Comparison of ENCODE assay signal across 1 cellular context in genomic region chr4:93103042-93103441, GRCh38.
TF ChIP-seq lines count a peak whose summit lies in the region.

No MANE protein-coding gene starts in this region.

TF ChIP-seq in HepG2, 621 proteins besides CTCF, POLR2A, EP300 and RAD21 (continued from another document):
- TF ChIP-seq, protein P1, sequence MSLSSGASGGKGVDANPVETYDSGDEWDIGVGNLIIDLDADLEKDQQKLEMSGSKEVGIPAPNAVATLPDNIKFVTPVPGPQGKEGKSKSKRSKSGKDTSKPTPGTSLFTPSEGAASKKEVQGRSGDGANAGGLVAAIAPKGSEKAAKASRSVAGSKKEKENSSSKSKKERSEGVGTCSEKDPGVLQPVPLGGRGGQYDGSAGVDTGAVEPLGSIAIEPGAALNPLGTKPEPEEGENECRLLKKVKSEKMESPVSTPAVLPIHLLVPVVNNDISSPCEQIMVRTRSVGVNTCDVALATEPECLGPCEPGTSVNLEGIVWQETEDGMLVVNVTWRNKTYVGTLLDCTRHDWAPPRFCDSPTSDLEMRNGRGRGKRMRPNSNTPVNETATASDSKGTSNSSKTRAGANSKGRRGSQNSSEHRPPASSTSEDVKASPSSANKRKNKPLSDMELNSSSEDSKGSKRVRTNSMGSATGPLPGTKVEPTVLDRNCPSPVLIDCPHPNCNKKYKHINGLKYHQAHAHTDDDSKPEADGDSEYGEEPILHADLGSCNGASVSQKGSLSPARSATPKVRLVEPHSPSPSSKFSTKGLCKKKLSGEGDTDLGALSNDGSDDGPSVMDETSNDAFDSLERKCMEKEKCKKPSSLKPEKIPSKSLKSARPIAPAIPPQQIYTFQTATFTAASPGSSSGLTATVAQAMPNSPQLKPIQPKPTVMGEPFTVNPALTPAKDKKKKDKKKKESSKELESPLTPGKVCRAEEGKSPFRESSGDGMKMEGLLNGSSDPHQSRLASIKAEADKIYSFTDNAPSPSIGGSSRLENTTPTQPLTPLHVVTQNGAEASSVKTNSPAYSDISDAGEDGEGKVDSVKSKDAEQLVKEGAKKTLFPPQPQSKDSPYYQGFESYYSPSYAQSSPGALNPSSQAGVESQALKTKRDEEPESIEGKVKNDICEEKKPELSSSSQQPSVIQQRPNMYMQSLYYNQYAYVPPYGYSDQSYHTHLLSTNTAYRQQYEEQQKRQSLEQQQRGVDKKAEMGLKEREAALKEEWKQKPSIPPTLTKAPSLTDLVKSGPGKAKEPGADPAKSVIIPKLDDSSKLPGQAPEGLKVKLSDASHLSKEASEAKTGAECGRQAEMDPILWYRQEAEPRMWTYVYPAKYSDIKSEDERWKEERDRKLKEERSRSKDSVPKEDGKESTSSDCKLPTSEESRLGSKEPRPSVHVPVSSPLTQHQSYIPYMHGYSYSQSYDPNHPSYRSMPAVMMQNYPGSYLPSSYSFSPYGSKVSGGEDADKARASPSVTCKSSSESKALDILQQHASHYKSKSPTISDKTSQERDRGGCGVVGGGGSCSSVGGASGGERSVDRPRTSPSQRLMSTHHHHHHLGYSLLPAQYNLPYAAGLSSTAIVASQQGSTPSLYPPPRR (CRISPR knock-in tag; IDR thresholded peaks at IDR 0.05; ENCODE audit: borderline replicate concordance): no peak
- no peak for TF ChIP-seq CHD4 (IDR thresholded peaks at IDR 0.05; ENCODE audit: borderline replicate concordance, low read length)
- TF ChIP-seq MTF2 (CRISPR knock-in tag; IDR thresholded peaks at IDR 0.05; ENCODE audit: borderline replicate concordance): no peak
- TF ChIP-seq NKX3-1 (CRISPR knock-in tag; IDR thresholded peaks at IDR 0.05): no peak
